ENCODE assay signal across 8 cellular contexts in genomic region chr1:151326619-151327222, GRCh38. TPM values are rescaled to one million over a fixed set of nuclear protein-coding genes. Genes with fewer than 3 reads are reported as not detected.
DNase-seq lines count a peak whose midpoint lies in the region; ATAC-seq and TF ChIP-seq lines count a peak whose summit lies in the region.

No MANE protein-coding gene starts in this region.

- no peaks in the 10 kb centered on the region for H3K27me3 Mint-ChIP-seq in activated T-cell treated with anti-CD3 and anti-CD28 coated beads, Interleukin-2, amount 50 U/mL, for 4 hours (ENCODE audit: low read depth)
- H3K27me3 Mint-ChIP-seq in neural crest cell (ENCODE audit: low read depth): no peaks in the 10 kb centered on the region

- H3K4me3 ChIP-seq in fibroblast of the aortic adventitia (ENCODE audit: low read depth, low read length): peak overlapping the region; percentile 90
- H3K4me3 ChIP-seq in thyroid gland (replicated peaks in 1 of 3): peak overlapping the region; percentile 36 to 82 (median 48)

- intact Hi-C loops in thyroid gland (cut with DNase I): no loop called here

- peak overlapping the region; percentile 86 to 94 (median 87) for H3K27ac ChIP-seq in thyroid gland

- H3K36me3 ChIP-seq in thyroid gland: no peaks in the 10 kb centered on the region

- H3K27me3 ChIP-seq in thyroid gland: no peaks in the 10 kb centered on the region

- peak; percentile 62 for DNase-seq in NK-92 treated with Interleukin-12 subunit alpha and Interleukin-12 subunit beta, amount 100 ng/mL, for 24 hours (lab: John Stamatoyannopoulos, UW)
- DNase-seq in NK-92 (lab: John Stamatoyannopoulos, UW; ENCODE audit: unreplicated experiment) (no peak), NCI-H2171 treated with DMSO at 0.1 percent for 48 hours (lab: John Stamatoyannopoulos, UW) (peak; percentile 62), fibroblast of the aortic adventitia (ENCODE audit: low read depth) (peak; percentile 52), neural crest cell (ENCODE audit: low read depth, low spot score) (no peak), thyroid gland (peak; percentile 49 to 51)
- peak; percentile 53 for DNase-seq in activated T-cell treated with anti-CD3 and anti-CD28 coated beads, Interleukin-2, amount 50 U/mL, for 4 hours

- H3K4me1 Mint-ChIP-seq in activated T-cell treated with anti-CD3 and anti-CD28 coated beads, Interleukin-2, amount 50 U/mL, for 4 hours (ENCODE audit: low read depth): peaks cover 38% of the 10 kb centered on the region
- peaks cover 32% of the 10 kb centered on the region for H3K4me1 Mint-ChIP-seq in neural crest cell

- TF ChIP-seq CTCF in fibroblast of the aortic adventitia (IDR thresholded peaks at IDR 0.05; ENCODE audit: insufficient read depth, low read length): no peak
- no peak for TF ChIP-seq CTCF in neural crest cell (conservative IDR thresholded peaks at IDR 0.05)
- TF ChIP-seq CTCF in thyroid gland (IDR thresholded peaks at IDR 0.05): no peak

- H3K36me3 Mint-ChIP-seq in activated T-cell treated with anti-CD3 and anti-CD28 coated beads, Interleukin-2, amount 50 U/mL, for 4 hours (ENCODE audit: insufficient read depth): peaks cover 11% of the 10 kb centered on the region
- no peaks in the 10 kb centered on the region for H3K36me3 Mint-ChIP-seq in neural crest cell (ENCODE audit: low read depth)

- no peaks in the 10 kb centered on the region for H3K9me3 Mint-ChIP-seq in activated T-cell treated with anti-CD3 and anti-CD28 coated beads, Interleukin-2, amount 50 U/mL, for 4 hours
- H3K9me3 Mint-ChIP-seq in neural crest cell: no peaks in the 10 kb centered on the region

- H3K4me1 ChIP-seq in thyroid gland: peaks cover 10 to 36% of the 10 kb centered on the region in 2 donors

- WGBS in thyroid gland, 2 donors: 1% methylated on average over 12 of the region's 12 CpGs

- H3K4me3 Mint-ChIP-seq in activated T-cell treated with anti-CD3 and anti-CD28 coated beads, Interleukin-2, amount 50 U/mL, for 4 hours: peak overlapping the region; percentile 95
- H3K4me3 Mint-ChIP-seq in neural crest cell: peak overlapping the region; percentile 94

- H3K9me3 ChIP-seq in thyroid gland: no peaks in the 10 kb centered on the region

- peak; percentile 51 for ATAC-seq in HG02588 (IDR thresholded peaks at IDR 0.05; ENCODE audit: unreplicated experiment)
- peak; percentile 64 to 65 for ATAC-seq in activated T-cell treated with anti-CD3 and anti-CD28 coated beads, Interleukin-2, amount 50 U/mL, for 4 hours

- peak overlapping the region; percentile 98 for H3K27ac Mint-ChIP-seq in neural crest cell (ENCODE audit: unreplicated experiment)

- no peak for TF ChIP-seq POLR2A in thyroid gland (IDR thresholded peaks at IDR 0.05)

RNA-seq across cellular contexts. Expression of gene PI4KB, which starts 0.5 kb away (rescaled TPM):
- total RNA-seq in activated T-cell treated with anti-CD3 and anti-CD28 coated beads, Interleukin-2, amount 50 U/mL, for 4 hours: 10 to 100 TPM; 50.9 to 60.2 (median 57.8) TPM
- total RNA-seq in fibroblast of the aortic adventitia (ENCODE audit: low replicate concordance) (38.8 and 41.0 TPM in 2 replicates), neural crest cell (46.3 and 52.0 TPM in 2 replicates), thyroid gland (100 to 1,000 TPM in 3 of 4 donors, 10 to 100 TPM in 1; 93.1 to 110 (median 107) TPM)

RNA-seq across cellular contexts. Expression of gene RFX5, which starts 20.3 kb away (rescaled TPM):
- total RNA-seq in activated T-cell treated with anti-CD3 and anti-CD28 coated beads, Interleukin-2, amount 50 U/mL, for 4 hours: 10 to 100 TPM; 48.7 to 58.6 (median 50.9) TPM
- total RNA-seq in fibroblast of the aortic adventitia (ENCODE audit: low replicate concordance): 27.1 and 32.8 TPM in 2 replicates
- total RNA-seq in neural crest cell: 71.3 and 73.5 TPM in 2 replicates
- total RNA-seq in thyroid gland: 10 to 100 TPM; 36.0 to 69.9 (median 58.4) TPM

RNA-seq across cellular contexts. Expression of gene ZNF687, which starts 44.6 kb away (rescaled TPM):
- 10 to 100 TPM; 25.3 to 27.5 (median 25.9) TPM for total RNA-seq in activated T-cell treated with anti-CD3 and anti-CD28 coated beads, Interleukin-2, amount 50 U/mL, for 4 hours
- total RNA-seq in fibroblast of the aortic adventitia (ENCODE audit: low replicate concordance) (7.0 and 14.2 TPM in 2 replicates), neural crest cell (34.9 and 39.9 TPM in 2 replicates), thyroid gland (10 to 100 TPM; 24.2 to 38.0 (median 33.7) TPM)

RNA-seq across cellular contexts. Expression of gene SELENBP1, which starts 45.8 kb away (rescaled TPM):
- under 1 TPM; 0.43 to 0.82 (median 0.63) TPM for total RNA-seq in activated T-cell treated with anti-CD3 and anti-CD28 coated beads, Interleukin-2, amount 50 U/mL, for 4 hours
- total RNA-seq in fibroblast of the aortic adventitia (ENCODE audit: low replicate concordance): 26.8 and 70.5 TPM in 2 replicates
- total RNA-seq in neural crest cell: 35.9 and 36.2 TPM in 2 replicates
- total RNA-seq in thyroid gland: 100 to 1,000 TPM; 151 to 513 (median 310) TPM

Comparison
In these comparisons a context has a peak if more than half of its experiments do, and no peak if none do; other contexts are left out.
1. DNase-seq: peak in NK-92 treated with Interleukin-12 subunit alpha and Interleukin-12 subunit beta, amount 100 ng/mL, for 24 hours (single experiment), NCI-H2171 treated with DMSO at 0.1 percent for 48 hours (single experiment), activated T-cell treated with anti-CD3 and anti-CD28 coated beads, Interleukin-2, amount 50 U/mL, for 4 hours (single experiment), fibroblast of the aortic adventitia (single experiment) and thyroid gland (2 of 2); none in NK-92 (single experiment) and neural crest cell (single experiment).